In the genomic region with DNA sequence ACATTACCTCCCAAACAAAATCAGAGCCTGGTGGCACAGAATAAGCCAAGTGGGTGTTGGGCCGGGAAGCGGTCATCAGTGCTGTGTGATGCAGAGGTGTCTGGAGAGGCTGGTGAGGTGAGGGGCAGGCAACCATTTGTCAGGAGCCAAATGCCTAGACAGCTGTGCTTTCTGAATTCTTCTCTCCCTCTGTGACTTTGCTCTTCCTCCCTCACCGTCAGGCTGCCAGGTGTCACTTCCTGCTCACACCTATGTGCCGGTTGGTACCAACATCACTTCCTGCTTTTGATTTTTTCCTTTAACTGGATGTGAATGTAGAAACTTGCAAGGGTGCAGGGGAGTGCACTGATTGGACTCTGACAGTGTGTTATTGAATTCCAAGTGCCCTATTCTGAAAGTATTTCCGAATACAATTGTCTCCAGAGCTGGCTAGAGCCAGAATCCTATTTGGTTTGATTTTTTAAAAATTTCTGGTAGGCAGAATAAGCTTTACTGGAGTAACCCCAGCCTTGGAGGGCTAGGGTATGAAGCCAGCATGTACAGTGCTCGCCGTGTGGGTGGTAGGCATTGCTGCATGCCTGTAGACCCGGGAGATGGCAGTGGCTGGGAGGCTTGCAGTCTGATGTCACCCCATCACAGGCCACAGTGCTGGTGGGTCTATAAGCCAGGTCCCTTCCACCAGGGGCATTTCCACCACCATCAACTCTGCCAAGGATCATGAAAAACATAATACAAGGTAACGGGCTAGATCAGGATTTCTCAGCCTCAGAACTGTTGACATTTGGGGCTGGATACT, we compare ENCODE assay signal across 30 cellular contexts.
"Had no signal": no experiment of that assay in that cellular context is flagged by ENCODE, and none has a peak within 500 bp of the region (broad histone marks: within the 10 kb centered on the region; RNA-seq: fewer than 3 reads in every experiment).

No MANE protein-coding gene starts in this region.

- H3K4me3 Mint-ChIP-seq: activated CD4-positive, alpha-beta memory T cell treated with anti-CD3 and anti-CD28 coated beads, Interleukin-2, amount 10 ng/mL, durations not matched to agents 7 days and 5 days; activated CD8-positive, alpha-beta memory T cell treated with anti-CD3 and anti-CD28 coated beads, Interleukin-2, amount 10 ng/mL, durations not matched to agents 7 days and 5 days; activated T-cell treated with anti-CD3 and anti-CD28 coated beads, Interleukin-2, amount 50 U/mL, for 72 hours; activated T-helper 17 cell treated with anti-CD3 and anti-CD28 coated beads, Interleukin-2, amount 50 U/mL, for 72 hours; T-cell; T-helper 17 cell had no signal

- H3K27ac ChIP-seq: body of pancreas, WERI-Rb-1 had no signal

- FAIRE-seq: astrocyte, K562 had no signal

- H3K4me1 ChIP-seq: adrenal gland, breast epithelium had no signal

- H3K9me3 Mint-ChIP-seq: activated T-helper 17 cell treated with anti-CD3 and anti-CD28 coated beads, Interleukin-2, amount 50 U/mL, for 72 hours had no signal

- H3K27ac Mint-ChIP-seq: activated CD4-positive, alpha-beta memory T cell treated with anti-CD3 and anti-CD28 coated beads, Interleukin-2, amount 10 ng/mL, durations not matched to agents 7 days and 5 days; activated CD8-positive, alpha-beta memory T cell treated with anti-CD3 and anti-CD28 coated beads, Interleukin-2, amount 10 ng/mL, durations not matched to agents 7 days and 5 days; activated naive CD4-positive, alpha-beta T cell treated with anti-CD3 and anti-CD28 coated beads, Interleukin-2, amount 50 U/mL, for 72 hours; activated T-helper 17 cell treated with anti-CD3 and anti-CD28 coated beads, Interleukin-2, amount 50 U/mL, for 72 hours; T-cell; T-helper 17 cell had no signal

- H3K27me3 Mint-ChIP-seq: activated CD4-positive, alpha-beta memory T cell treated with anti-CD3 and anti-CD28 coated beads, Interleukin-2, amount 10 ng/mL, durations not matched to agents 7 days and 5 days; activated T-helper 17 cell treated with anti-CD3 and anti-CD28 coated beads, Interleukin-2, amount 50 U/mL, for 72 hours; T-cell; T-helper 17 cell had no signal

- H3K4me1 Mint-ChIP-seq: activated CD4-positive, alpha-beta memory T cell treated with anti-CD3 and anti-CD28 coated beads, Interleukin-2, amount 10 ng/mL, durations not matched to agents 7 days and 5 days; activated CD8-positive, alpha-beta memory T cell treated with anti-CD3 and anti-CD28 coated beads, Interleukin-2, amount 10 ng/mL, durations not matched to agents 7 days and 5 days; activated T-helper 17 cell treated with anti-CD3 and anti-CD28 coated beads, Interleukin-2, amount 50 U/mL, for 72 hours; T-cell; T-helper 17 cell had no signal

- H3K27me3 ChIP-seq: adrenal gland, body of pancreas, breast epithelium had no signal

- H3K4me3 ChIP-seq: adrenal gland, body of pancreas, breast epithelium, K562 had no signal

- DNase-seq: activated CD4-positive, alpha-beta memory T cell treated with anti-CD3 and anti-CD28 coated beads, Interleukin-2, amount 10 ng/mL, durations not matched to agents 7 days and 5 days; activated CD4-positive, alpha-beta T cell treated with anti-CD3 and anti-CD28 coated beads for 1 hour; activated CD4-positive, alpha-beta T cell treated with anti-CD3 and anti-CD28 coated beads for 48 hours; activated CD4-positive, CD25-positive, alpha-beta regulatory T cell; activated CD8-positive, alpha-beta memory T cell treated with anti-CD3 and anti-CD28 coated beads for 24 hours; activated CD8-positive, alpha-beta memory T cell treated with anti-CD3 and anti-CD28 coated beads, Interleukin-2, amount 10 ng/mL, durations not matched to agents 7 days and 5 days; activated CD8-positive, alpha-beta memory T cell treated with anti-CD3 and anti-CD28 coated beads, Interleukin-2, amount 50 U/mL, for 48 hours; activated effector memory CD4-positive, alpha-beta T cell treated with anti-CD3 and anti-CD28 coated beads, Interleukin-2, amount 50 U/mL, for 16 hours; activated naive CD4-positive, alpha-beta T cell; activated T-cell treated with anti-CD3 and anti-CD28 coated beads, Interleukin-2, amount 50 U/mL, for 72 hours; adrenal gland; body of pancreas; MV-4-11; NCI-H1092; NCI-H1436 treated with DMSO at 0.1 percent for 48 hours; NCI-H1694 treated with DMSO at 0.1 percent for 48 hours; NCI-H2029; NCI-H345; NCI-H526; NCI-H748 treated with DMSO at 0.1 percent for 48 hours; NK-92 treated with Interleukin-12 subunit alpha and Interleukin-12 subunit beta, amount 100 ng/mL, for 24 hours; SHP77 treated with DMSO at 0.1 percent for 48 hours; T-cell; T-helper 17 cell; WERI-Rb-1 had no signal

- H3K36me3 Mint-ChIP-seq: activated CD8-positive, alpha-beta memory T cell treated with anti-CD3 and anti-CD28 coated beads, Interleukin-2, amount 10 ng/mL, durations not matched to agents 7 days and 5 days; T-cell had no signal

- H3K36me3 ChIP-seq: adrenal gland, breast epithelium, WERI-Rb-1 had no signal
